31 cellular contexts compared by ENCODE assay signal in genomic region chr1:44038876-44039657, GRCh38. TPM values are rescaled to one million over a fixed set of nuclear protein-coding genes. Genes with fewer than 3 reads are reported as not detected.
DNase-seq lines count a peak whose midpoint lies in the region; ATAC-seq and TF ChIP-seq lines count a peak whose summit lies in the region.
"Had no signal": no experiment of that assay in that cellular context is flagged by ENCODE, and none has a peak within 500 bp of the region (broad histone marks: within the 10 kb centered on the region; RNA-seq: fewer than 3 reads in every experiment).

No MANE protein-coding gene starts in this region.

- H3K36me3 ChIP-seq in RWPE2 (ENCODE audit: low read depth): no peaks in the 10 kb centered on the region
- no peaks in the 10 kb centered on the region for H3K36me3 ChIP-seq in skeletal muscle satellite cell (ENCODE audit: insufficient read depth, low read length)
- H3K36me3 ChIP-seq: gastrocnemius medialis, ovary, Peyer's patch, upper lobe of right lung, WERI-Rb-1 had no signal

- peaks cover 22% of the 10 kb centered on the region for H3K4me1 ChIP-seq in RWPE2 (ENCODE audit: insufficient read depth, poor library complexity, severe bottlenecking)
- H3K4me1 ChIP-seq in skeletal muscle satellite cell (ENCODE audit: control insufficient read depth, insufficient read depth, low read length): peaks cover 47% of the 10 kb centered on the region

- H3K9ac ChIP-seq in skeletal muscle satellite cell (ENCODE audit: low read depth, low read length): no peak overlapping the region
- H3K9ac ChIP-seq: KMS-11 had no signal

- H3K27ac ChIP-seq in RWPE2 (ENCODE audit: poor library complexity, severe bottlenecking) (peak overlapping the region; percentile 61), substantia nigra (ENCODE audit: low read depth, low read length, poor library complexity, severe bottlenecking) (no peak overlapping the region)
- H3K27ac ChIP-seq: 22Rv1, gastrocnemius medialis, KMS-11, ovary, Peyer's patch, upper lobe of right lung, WERI-Rb-1 had no signal

- peak; percentile 16 for DNase-seq in activated effector memory CD4-positive, alpha-beta T cell treated with anti-CD3 and anti-CD28 coated beads, Interleukin-2, amount 50 U/mL, for 16 hours
- DNase-seq in activated effector memory CD4-positive, alpha-beta T cell treated with Interleukin-2 at 50 U/mL for 16 hours: no peak
- DNase-seq in RWPE2 (ENCODE audit: low spot score) (no peak), erythroblast (lab: John Stamatoyannopoulos, UW) (peak; percentile 19 to 59), C1 segment of cervical spinal cord (lab: John Stamatoyannopoulos, UW) (no peak), KG1 (lab: John Stamatoyannopoulos, UW) (no peak), substantia nigra (lab: John Stamatoyannopoulos, UW) (no peak)
- DNase-seq: activated CD4-positive, alpha-beta T cell treated with anti-CD3 and anti-CD28 coated beads, Interleukin-2, amount 10 ng/mL, durations not matched to agents 24 days and 14 days; activated CD8-positive, alpha-beta memory T cell treated with anti-CD3 and anti-CD28 coated beads for 24 hours; activated T-cell treated with anti-CD3 and anti-CD28 coated beads for 4 hours; AML-193; aorta; caudate nucleus; CD4-positive, alpha-beta T cell; cortex of kidney; DND-41; effector memory CD4-positive, alpha-beta T cell; gastrocnemius medialis; GOT3; left cardiac atrium; NCI-H1436; NCI-H2081; ovary; Peyer's patch; stimulated activated naive CD4-positive, alpha-beta T cell; T1000; upper lobe of right lung; WERI-Rb-1 had no signal

- TF ChIP-seq POLR2A in erythroblast (IDR thresholded peaks at IDR 0.05; ENCODE audit: low read length): no peak

- TF ChIP-seq CTCF in RWPE2 (IDR thresholded peaks at IDR 0.05; ENCODE audit: poor library complexity, severe bottlenecking): no peak

- peak overlapping the region; percentile 9 for H3K4me2 ChIP-seq in skeletal muscle satellite cell (ENCODE audit: low read length)
- H3K4me2 ChIP-seq: KMS-11 had no signal

- H3K27me3 ChIP-seq in RWPE2 (ENCODE audit: insufficient read depth, poor library complexity, severe bottlenecking) (no peaks in the 10 kb centered on the region), skeletal muscle satellite cell (ENCODE audit: control insufficient read depth, insufficient read depth, low read length) (no peaks in the 10 kb centered on the region)
- H3K27me3 ChIP-seq: gastrocnemius medialis, ovary, Peyer's patch, upper lobe of right lung had no signal

- H3K9me3 ChIP-seq in RWPE2 (ENCODE audit: severe bottlenecking) (no peaks in the 10 kb centered on the region), skeletal muscle satellite cell (replicated peaks; ENCODE audit: low read length) (no peaks in the 10 kb centered on the region)
- H3K9me3 ChIP-seq: gastrocnemius medialis, ovary, Peyer's patch, upper lobe of right lung had no signal

- ATAC-seq in RWPE2 (ENCODE audit: low read depth): peak; percentile 36; the same call in 2 of the 3 replicates
- ATAC-seq: gastrocnemius medialis, left cardiac atrium, upper lobe of right lung had no signal

- H3K4me3 ChIP-seq in RWPE2 (ENCODE audit: severe bottlenecking): no peak overlapping the region
- H3K4me3 ChIP-seq in skeletal muscle satellite cell (ENCODE audit: low read length): no peak overlapping the region
- H3K4me3 ChIP-seq: gastrocnemius medialis, ovary, Peyer's patch, upper lobe of right lung had no signal

RNA-seq across cellular contexts. Expression of gene SLC6A9, which starts 7.8 kb away (rescaled TPM):
- 1.8 and 3.1 TPM in 2 replicates for total RNA-seq in skeletal muscle satellite cell (2012; rRNA removed)

RNA-seq across cellular contexts. Expression of gene CCDC24, which starts 47.7 kb away (rescaled TPM):
- total RNA-seq in skeletal muscle satellite cell (2012; rRNA removed): 2.3 and 5.0 TPM in 2 replicates

Comparison
In these comparisons a context has a peak if more than half of its experiments do, and no peak if none do; other contexts are left out.
1. DNase-seq: peak in activated effector memory CD4-positive, alpha-beta T cell treated with anti-CD3 and anti-CD28 coated beads, Interleukin-2, amount 50 U/mL, for 16 hours (single experiment) and erythroblast (2 of 2); none in activated effector memory CD4-positive, alpha-beta T cell treated with Interleukin-2 at 50 U/mL for 16 hours (single experiment), RWPE2 (single experiment), C1 segment of cervical spinal cord (0 of 14), KG1 (single experiment) and substantia nigra (0 of 49).